1 cellular context compared by ENCODE assay signal in genomic region chr5:149762958-149763630, GRCh38.
TF ChIP-seq lines count a peak whose summit lies in the region.

No MANE protein-coding gene starts in this region.

TF ChIP-seq in HepG2, 621 proteins besides CTCF, POLR2A, EP300 and RAD21:
- TF ChIP-seq ZNF558 (CRISPR knock-in tag; IDR thresholded peaks at IDR 0.05; ENCODE audit: borderline replicate concordance) (no peak), CEBPG (CRISPR knock-in tag; IDR thresholded peaks at IDR 0.05) (no peak), PLRG1 (conservative IDR thresholded peaks at IDR 0.05) (no peak), IKZF1 (IDR thresholded peaks at IDR 0.05) (no peak), ZNF883 (CRISPR knock-in tag; IDR thresholded peaks at IDR 0.05; ENCODE audit: not compliant biosample characterization) (no peak), EED (CRISPR knock-in tag; IDR thresholded peaks at IDR 0.05) (no peak), PAWR (CRISPR knock-in tag; IDR thresholded peaks at IDR 0.05; ENCODE audit: borderline replicate concordance) (no peak), KMT2B (CRISPR knock-in tag; IDR thresholded peaks at IDR 0.05) (no peak), ZNF138 (CRISPR knock-in tag; IDR thresholded peaks at IDR 0.05; ENCODE audit: low read depth) (no peak), ZMAT3 (CRISPR knock-in tag; conservative IDR thresholded peaks at IDR 0.05) (no peak), IRF2 (CRISPR knock-in tag; IDR thresholded peaks at IDR 0.05) (no peak), FOXK2 (IDR thresholded peaks at IDR 0.05) (no peak), ZNF264 (CRISPR knock-in tag; IDR thresholded peaks at IDR 0.05) (no peak), E2F1 (CRISPR knock-in tag; IDR thresholded peaks at IDR 0.05) (no peak), HCFC1 (IDR thresholded peaks at IDR 0.05; ENCODE audit: low read depth, low read length) (no peak), PATZ1 (CRISPR knock-in tag; IDR thresholded peaks at IDR 0.05) (no peak), ZC3H13 (CRISPR knock-in tag; IDR thresholded peaks at IDR 0.05) (no peak), E2F2 (CRISPR knock-in tag; IDR thresholded peaks at IDR 0.05; ENCODE audit: borderline replicate concordance) (no peak)
